Comparison of ENCODE assay signal across 8 cellular contexts in genomic region chr3:184712579-184713355, GRCh38. TPM values are rescaled to one million over a fixed set of nuclear protein-coding genes. Genes with fewer than 3 reads are reported as not detected.
DNase-seq lines count a peak whose midpoint lies in the region; ATAC-seq, FAIRE-seq and TF ChIP-seq lines count a peak whose summit lies in the region.

No MANE protein-coding gene starts in this region.

- H3K4me2 ChIP-seq in DOHH2 (ENCODE audit: low read length) (peak overlapping the region; percentile 95), OCI-LY7 (ENCODE audit: low read length) (peak overlapping the region; percentile 92), endothelial cell of umbilical vein (ENCODE audit: insufficient read depth, low read length) (peak overlapping the region; percentile 85)

- dilution Hi-C loops in endothelial cell of umbilical vein (cut with MboI; ENCODE audit: extremely low pct_ligation_motif_present, low sequenced_read_pairs), result no loop called here

- BruUV-seq in OCI-LY7 (replicated peaks; lab: Mats Ljungman, UMichigan), result no TSS peak
- BruUV-seq in endothelial cell of umbilical vein (replicated peaks; lab: Mats Ljungman, UMichigan), result no TSS peak

- TF ChIP-seq CTCF in DOHH2 (IDR thresholded peaks at IDR 0.05; ENCODE audit: low read depth, low read length, poor library complexity, severe bottlenecking) (no peak), OCI-LY7 (conservative IDR thresholded peaks at IDR 0.05; ENCODE audit: low read length) (no peak), endothelial cell of umbilical vein (IDR thresholded peaks at IDR 0.05; ENCODE audit: extremely low read depth in 1 of 2, insufficient read depth in 1 of 2, low read depth in 1 of 2, low read length in 2 of 2) (no peak), ovary (IDR thresholded peaks at IDR 0.05) (no peak)

- H3K4me3 ChIP-seq in DOHH2 (ENCODE audit: low read length) (peak overlapping the region; percentile 85), OCI-LY7 (ENCODE audit: low read depth, low read length, poor library complexity, severe bottlenecking) (peak overlapping the region; percentile 78), endothelial cell of umbilical vein (replicated peaks in 1 of 3; ENCODE audit: insufficient read depth in 1 of 3, low read depth in 1 of 3, low read length in 3 of 3) (peak overlapping the region in 1 of 3 experiments; percentile 73), ovary (peak overlapping the region; percentile 68)

- CTCF ChIA-PET in OCI-LY7 (lab: Charles Lee; ENCODE audit: unreplicated experiment), result interaction anchor here (0.9 to 1.5 kb wide), 2 partner anchors 12 to 152 kb away, joined by 3 read pairs; partner anchors contain the start of gene EPHB3
- CTCF ChIA-PET in endothelial cell of umbilical vein (lab: Charles Lee), result interaction anchor here (1.0 to 2.2 kb wide), 4 partner anchors 14 to 152 kb away, joined by 3 to 10 read pairs (median 5); partner anchors contain the start of gene EPHB3

- H3K27me3 ChIP-seq in DOHH2 (ENCODE audit: control insufficient read depth, low read length), result peaks cover 13% of the 10 kb centered on the region
- peaks cover 0 to 1% of the 10 kb centered on the region in 2 experiments for H3K27me3 ChIP-seq in endothelial cell of umbilical vein (ENCODE audit: control insufficient read depth in 2 of 2, insufficient read depth in 2 of 2, low read length in 2 of 2)
- no peaks in the 10 kb centered on the region for H3K27me3 ChIP-seq in ovary

- no peak for FAIRE-seq in endothelial cell of umbilical vein (lab: Jason Lieb, UNC)

- H3K4me1 ChIP-seq in DOHH2 (ENCODE audit: control insufficient read depth, low read length) (peaks cover 20% of the 10 kb centered on the region), OCI-LY7 (ENCODE audit: insufficient read depth, low read length, poor library complexity, severe bottlenecking) (peaks cover 17% of the 10 kb centered on the region), endothelial cell of umbilical vein (ENCODE audit: control insufficient read depth, extremely low read depth, insufficient read depth, low read length) (peaks cover 10% of the 10 kb centered on the region), ovary (ENCODE audit: insufficient read depth) (peaks cover 15% of the 10 kb centered on the region)

- H3F3A ChIP-seq in DOHH2 (ENCODE audit: control insufficient read depth, insufficient read depth), result peaks cover 25% of the 10 kb centered on the region

- H3K9me2 ChIP-seq in DOHH2 (replicated peaks; ENCODE audit: control insufficient read depth, low read length), result no peaks in the 10 kb centered on the region
- no peaks in the 10 kb centered on the region for H3K9me2 ChIP-seq in OCI-LY7 (ENCODE audit: insufficient read depth, low read length)

- H3K9me1 ChIP-seq in endothelial cell of umbilical vein (replicated peaks; ENCODE audit: control insufficient read depth, extremely low read depth, insufficient read depth, low read length), result no peaks in the 10 kb centered on the region

- H3K9ac ChIP-seq in endothelial cell of umbilical vein (replicated peaks; ENCODE audit: extremely low read depth, insufficient read depth, low read length), result no peak overlapping the region

- no peak for TF ChIP-seq POLR2A in endothelial cell of umbilical vein (IDR thresholded peaks at IDR 0.05; ENCODE audit: low read depth, low read length)
- TF ChIP-seq POLR2A in ovary (IDR thresholded peaks at IDR 0.05), result no peak

- WGBS in ovary, 3 donors, result 35 to 38% (median 36%) methylated on average over 7 of the region's 7 CpGs

- intact Hi-C loops in OCI-LY7 (cut with micrococcal nuclease; ENCODE audit: unreplicated experiment), result no loop called here
- intact Hi-C loops in endothelial cell of umbilical vein (cut with micrococcal nuclease), result loop anchor here (1.0 to 5.0 kb wide), 3 partner anchors 93 to 151 kb away; partner anchors contain the start of gene EPHB3
- intact Hi-C loops in ovary (cut with DNase I), result loop anchor here in 2 of 4 donors (5.0 to 10.0 kb wide), 3 partner anchors 52 to 145 kb away; no protein-coding TSS in a partner anchor

- peaks cover 21% of the 10 kb centered on the region for H3K36me3 ChIP-seq in DOHH2 (ENCODE audit: control insufficient read depth, low read length)
- peaks cover 23% of the 10 kb centered on the region for H3K36me3 ChIP-seq in OCI-LY7 (ENCODE audit: insufficient read depth, low read length)
- H3K36me3 ChIP-seq in endothelial cell of umbilical vein (ENCODE audit: control insufficient read depth in 2 of 2, extremely low read depth in 1 of 2, insufficient read depth in 2 of 2, low read length in 2 of 2), result no peaks in the 10 kb centered on the region
- H3K36me3 ChIP-seq in ovary, result no peaks in the 10 kb centered on the region

- no peak for TF ChIP-seq EP300 in ovary (IDR thresholded peaks at IDR 0.05)

- H3K27ac ChIP-seq in DOHH2 (ENCODE audit: low read depth, low read length), result peak overlapping the region; percentile 32; the same call in 1 of the 2 replicates
- peak overlapping the region; percentile 73 for H3K27ac ChIP-seq in OCI-LY7 (ENCODE audit: low read depth, low read length, poor library complexity, severe bottlenecking)
- no peak overlapping the region for H3K27ac ChIP-seq in endothelial cell of umbilical vein (ENCODE audit: insufficient read depth, low read depth, low read length)
- peak overlapping the region in 1 of 2 donors; percentile 89 for H3K27ac ChIP-seq in ovary

- H3K79me2 ChIP-seq in DOHH2 (ENCODE audit: control insufficient read depth, low read length) (peaks cover 17% of the 10 kb centered on the region), OCI-LY7 (ENCODE audit: insufficient read depth, low read depth, low read length) (peaks cover 17% of the 10 kb centered on the region; the same call in 1 of the 2 replicates), endothelial cell of umbilical vein (ENCODE audit: control insufficient read depth, insufficient read depth, low read length) (no peaks in the 10 kb centered on the region)

- H2AFZ ChIP-seq in OCI-LY7 (ENCODE audit: low read length), result peak overlapping the region; percentile 85; the same call in 1 of the 2 replicates
- peak overlapping the region; percentile 93 for H2AFZ ChIP-seq in endothelial cell of umbilical vein (ENCODE audit: low read depth, low read length)

- DNase-seq in OCI-LY7 (ENCODE audit: low spot score) (no peak), endothelial cell of umbilical vein (ENCODE audit: low read depth, low spot score) (no peak), ovary (no peak), occipital lobe (lab: John Stamatoyannopoulos, UW) (no peak)

- ATAC-seq in HG03045 (IDR thresholded peaks at IDR 0.05; ENCODE audit: unreplicated experiment), result no peak
- no peak for ATAC-seq in GM21528 (IDR thresholded peaks at IDR 0.05; ENCODE audit: low FRiP score, unreplicated experiment)
- ATAC-seq in GM21515 (IDR thresholded peaks at IDR 0.05; ENCODE audit: unreplicated experiment), result no peak

- H3K9me3 ChIP-seq in DOHH2 (ENCODE audit: control insufficient read depth, insufficient read depth, low read length) (no peaks in the 10 kb centered on the region), OCI-LY7 (ENCODE audit: low read length) (peaks cover 6% of the 10 kb centered on the region; the same call in 1 of the 2 replicates), endothelial cell of umbilical vein (replicated peaks; ENCODE audit: control insufficient read depth, insufficient read depth, low read length) (no peaks in the 10 kb centered on the region), ovary (no peaks in the 10 kb centered on the region)

- H4K20me1 ChIP-seq in DOHH2 (ENCODE audit: control insufficient read depth, insufficient read depth, low read depth, low read length), result no peaks in the 10 kb centered on the region
- H4K20me1 ChIP-seq in OCI-LY7 (ENCODE audit: insufficient read depth, low read length), result no peaks in the 10 kb centered on the region
- no peaks in the 10 kb centered on the region for H4K20me1 ChIP-seq in endothelial cell of umbilical vein (replicated peaks; ENCODE audit: control insufficient read depth, extremely low read depth, insufficient read depth, low read length)

- POLR2A ChIA-PET in OCI-LY7 (lab: Charles Lee) (interaction anchor here (0.7 kb wide), 1 partner anchor 62 kb away, joined by 3 read pairs; no protein-coding TSS in a partner anchor), endothelial cell of umbilical vein (lab: Charles Lee) (no interaction called here)

TF ChIP-seq in endothelial cell of umbilical vein, 7 proteins besides CTCF, POLR2A, EP300 and RAD21:
- TF ChIP-seq GATA2 (IDR thresholded peaks at IDR 0.05; ENCODE audit: insufficient read depth, insufficient read length, low read depth, low read length) (no peak), FOS (IDR thresholded peaks at IDR 0.05; ENCODE audit: borderline replicate concordance, insufficient read depth, low read length) (no peak), JUN (IDR thresholded peaks at IDR 0.05; ENCODE audit: borderline replicate concordance, insufficient read depth, insufficient read length, low read depth) (no peak), EZH2 (IDR thresholded peaks at IDR 0.05; ENCODE audit: borderline replicate concordance, low read depth, low read length, severe bottlenecking) (no peak), POLR2AphosphoS5 (IDR thresholded peaks at IDR 0.05; ENCODE audit: insufficient read depth, low read depth, low read length) (no peak), MAX (IDR thresholded peaks at IDR 0.05; ENCODE audit: insufficient read depth, insufficient read length) (no peak), MYC (IDR thresholded peaks at IDR 0.05; ENCODE audit: low read depth, low read length) (no peak)

RNA-seq across cellular contexts. Expression of gene MAGEF1, which starts 0.9 kb away (rescaled TPM):
- 29.2 and 33.2 TPM in 2 replicates for total RNA-seq in OCI-LY7 (2014; rRNA removed; shearing (Covaris generic))
- total RNA-seq in OCI-LY7 (2022), result 45.0 and 47.8 TPM in 2 replicates
- total RNA-seq in endothelial cell of umbilical vein, result 13.1 and 14.2 TPM in 2 replicates
- polyA plus RNA-seq in endothelial cell of umbilical vein, result 4.4 and 7.0 TPM in 2 replicates
- 6.9 and 7.0 TPM in 2 replicates for polyA plus RNA-seq in endothelial cell of umbilical vein (2011; cell fraction: cytosol; rRNA removed)
- polyA plus RNA-seq in endothelial cell of umbilical vein (2011; cell fraction: nucleus; rRNA removed), result 2.6 and 3.0 TPM in 2 replicates
- 6.9 and 9.8 TPM in 2 replicates for polyA plus RNA-seq in endothelial cell of umbilical vein (2012)
- 2.7 and 5.1 TPM in 2 replicates for polyA minus RNA-seq in endothelial cell of umbilical vein
- 16.3 TPM for polyA minus RNA-seq in endothelial cell of umbilical vein (2011; cell fraction: cytosol; rRNA and poly(A)+ RNA removed)
- 1.3 and 1.8 TPM in 2 replicates for polyA minus RNA-seq in endothelial cell of umbilical vein (2011; cell fraction: nucleus; rRNA and poly(A)+ RNA removed)
- 10 to 100 TPM; 28.3 to 48.6 (median 39.7) TPM for total RNA-seq in ovary
- 10 to 100 TPM; 29.6 to 48.7 TPM for polyA plus RNA-seq in ovary
- 42.7 TPM for total RNA-seq in occipital lobe
